ENCODE assay signal across 24 cellular contexts in the genomic region with DNA sequence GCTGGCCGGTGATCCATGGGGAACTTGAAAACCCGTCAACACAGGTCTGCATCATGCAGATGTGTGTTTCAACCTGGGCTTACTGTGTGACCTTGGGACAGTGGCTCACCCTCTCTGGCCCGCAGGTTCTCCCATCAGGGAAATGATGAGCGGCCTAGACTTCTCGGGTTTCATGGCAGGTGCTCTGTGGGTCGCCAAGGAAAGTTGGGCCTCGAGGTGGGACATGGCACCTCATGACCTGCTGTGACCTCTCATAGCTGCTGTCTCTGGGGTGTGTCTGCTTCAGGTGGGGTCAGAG. TPM values are rescaled to one million over a fixed set of nuclear protein-coding genes. Genes with fewer than 3 reads are reported as not detected.
A peak's percentile ranks its signal among the peaks of the same experiment; 100 is the strongest.
DNase-seq lines count a peak whose midpoint lies in the region; ATAC-seq, FAIRE-seq and TF ChIP-seq lines count a peak whose summit lies in the region.
"Had no signal": no experiment of that assay in that cellular context is flagged by ENCODE, and none has a peak within 500 bp of the region (broad histone marks: within the 10 kb centered on the region; RNA-seq: fewer than 3 reads in every experiment).

No MANE protein-coding gene starts in this region.

- H3K27me3 ChIP-seq in SK-N-SH (ENCODE audit: insufficient read depth) (peaks cover 14% of the 10 kb centered on the region; the same call in 1 of the 2 replicates), MM.1S (replicated peaks; ENCODE audit: insufficient read depth, low read length) (peaks cover 91% of the 10 kb centered on the region)

- POLR2A ChIA-PET in SK-N-SH (lab: Yijun Ruan, JAX), result no interaction called here

- H3K4me1 Mint-ChIP-seq in stimulated activated memory B cell treated with anti-CD40 and anti-IgM and Interleukin-4, amounts not matched to agents 10 μg/mL and 1 μg/mL and 100 μg/mL, for 72 hours, result peaks cover 6% of the 10 kb centered on the region
- H3K4me1 Mint-ChIP-seq: CD14-positive monocyte; CD8-positive, alpha-beta memory T cell; GM23338 had no signal

- no peak for FAIRE-seq in kidney (lab: Jason Lieb, UNC)
- FAIRE-seq: A204.1, GM12891, GM18507 had no signal

- intact Hi-C loops in kidney (cut with DNase I), result no loop called here

- TF ChIP-seq CTCF in SK-N-SH (IDR thresholded peaks at IDR 0.05) (no peak), MM.1S (IDR thresholded peaks at IDR 0.05; ENCODE audit: low read length) (no peak), kidney (IDR thresholded peaks at IDR 0.05; ENCODE audit: borderline replicate concordance, extremely low read depth, insufficient read depth) (no peak)

- no peak for ATAC-seq in SK-N-SH treated with all-trans-retinoic acid at 6 μM for 48 hours
- no peak for ATAC-seq in stimulated activated memory B cell treated with anti-CD40 and anti-IgM and Interleukin-4, amounts not matched to agents 10 μg/mL and 1 μg/mL and 100 μg/mL, for 72 hours
- no peak for ATAC-seq in HG02610 (IDR thresholded peaks at IDR 0.05; ENCODE audit: unreplicated experiment)
- ATAC-seq: GM23338, HCT116 had no signal

- no peaks in the 10 kb centered on the region for H3K4me1 ChIP-seq in SK-N-SH (ENCODE audit: control insufficient read depth in 1 of 2, insufficient read depth in 2 of 2, low read depth in 1 of 2, low read length in 1 of 2)
- no peaks in the 10 kb centered on the region for H3K4me1 ChIP-seq in MM.1S (ENCODE audit: low read length)
- H3K4me1 ChIP-seq in kidney (ENCODE audit: control insufficient read depth in 1 of 2, insufficient read depth in 1 of 2, low read depth in 1 of 2, low read length in 2 of 2), result no peaks in the 10 kb centered on the region
- H3K4me1 ChIP-seq: BE2C had no signal

- no peak overlapping the region for H3K27ac Mint-ChIP-seq in stimulated activated memory B cell treated with anti-CD40 and anti-IgM and Interleukin-4, amounts not matched to agents 10 μg/mL and 1 μg/mL and 100 μg/mL, for 72 hours
- H3K27ac Mint-ChIP-seq: CD4-positive, alpha-beta T cell; CD8-positive, alpha-beta memory T cell; GM23338; H9; HFFc6 had no signal

- peaks cover 7% of the 10 kb centered on the region for H3F3A ChIP-seq in SK-N-SH (replicated peaks; ENCODE audit: insufficient read depth)
- no peaks in the 10 kb centered on the region for H3F3A ChIP-seq in MM.1S (ENCODE audit: insufficient read depth, low read length)

- CTCF ChIA-PET in SK-N-SH (lab: Yijun Ruan, JAX), result interaction anchor here (1.5 kb wide), 1 partner anchor 157 kb away, joined by 7 read pairs; no protein-coding TSS in a partner anchor

- H2AFZ ChIP-seq in SK-N-SH (ENCODE audit: low read depth) (no peak overlapping the region), MM.1S (ENCODE audit: low read length) (0 out of 2 replicates have a peak overlapping the region, but pooled peaks have one; percentile 9)
- H2AFZ ChIP-seq: GM23338 had no signal

- WGBS in SK-N-SH (ENCODE audit: low lambda C conversion rate), result 63% methylated on average over 3 of the region's 7 CpGs

- no peak for TF ChIP-seq EP300 in SK-N-SH (IDR thresholded peaks at IDR 0.05; ENCODE audit: borderline replicate concordance in 1 of 2, low read depth in 1 of 2, low read length in 1 of 2)

- H3K9ac ChIP-seq in SK-N-SH, result no peak overlapping the region
- H3K9ac ChIP-seq in MM.1S (ENCODE audit: low read length), result no peak overlapping the region
- no peak overlapping the region for H3K9ac ChIP-seq in kidney (ENCODE audit: low read length in 2 of 2)
- H3K9ac ChIP-seq: BLaER1 treated with 17β-estradiol and CSF1 and Interleukin-3, amounts not matched to agents 10 nM and 100 nM had no signal

- H3K9me2 ChIP-seq in SK-N-SH, result no peaks in the 10 kb centered on the region
- H3K9me2 ChIP-seq in MM.1S (replicated peaks; ENCODE audit: insufficient read depth, low read length), result no peaks in the 10 kb centered on the region

- no peak overlapping the region for H3K4me2 ChIP-seq in SK-N-SH
- H3K4me2 ChIP-seq in MM.1S (ENCODE audit: low read depth, low read length), result peak overlapping the region; percentile 61
- H3K4me2 ChIP-seq: BLaER1 treated with 17β-estradiol and CSF1 and Interleukin-3, amounts not matched to agents 10 nM and 100 nM; GM23338 had no signal

- peaks cover 2% of the 10 kb centered on the region for H3K9me3 Mint-ChIP-seq in stimulated activated memory B cell treated with anti-CD40 and anti-IgM and Interleukin-4, amounts not matched to agents 10 μg/mL and 1 μg/mL and 100 μg/mL, for 72 hours
- H3K9me3 Mint-ChIP-seq: CD14-positive monocyte; CD4-positive, alpha-beta T cell; CD8-positive, alpha-beta memory T cell; GM23338; H9; HFFc6 had no signal

- H4K20me1 ChIP-seq in SK-N-SH (ENCODE audit: insufficient read depth) (0 out of 2 replicates have a peak, but pooled peaks cover 3% of the 10 kb centered on the region), MM.1S (ENCODE audit: insufficient read depth, low read length) (no peaks in the 10 kb centered on the region)

- H3K4me3 ChIP-seq in SK-N-SH (ENCODE audit: low read depth in 2 of 2, low read length in 1 of 2) (no peak overlapping the region), MM.1S (ENCODE audit: low read length) (peak overlapping the region; percentile 42; the same call in 1 of the 2 replicates), kidney (ENCODE audit: low read length in 2 of 2) (no peak overlapping the region)
- H3K4me3 ChIP-seq: BLaER1 treated with 17β-estradiol and CSF1 and Interleukin-3, amounts not matched to agents 10 nM and 100 nM; GM23338 had no signal

- H3K36me3 ChIP-seq in SK-N-SH (replicated peaks in 1 of 2; ENCODE audit: control insufficient read depth in 1 of 2, insufficient read depth in 2 of 2, low read length in 1 of 2) (no peaks in the 10 kb centered on the region), MM.1S (replicated peaks; ENCODE audit: insufficient read depth, low read length) (no peaks in the 10 kb centered on the region), kidney (ENCODE audit: control insufficient read depth in 1 of 2, insufficient read depth in 2 of 2, low read length in 2 of 2) (no peaks in the 10 kb centered on the region)
- H3K36me3 ChIP-seq: BE2C; BLaER1 treated with 17β-estradiol and CSF1 and Interleukin-3, amounts not matched to agents 10 nM and 100 nM had no signal

- H3K27me3 Mint-ChIP-seq in stimulated activated memory B cell treated with anti-CD40 and anti-IgM and Interleukin-4, amounts not matched to agents 10 μg/mL and 1 μg/mL and 100 μg/mL, for 72 hours, result peaks cover 60% of the 10 kb centered on the region

- H3K4me3 Mint-ChIP-seq in stimulated activated memory B cell treated with anti-CD40 and anti-IgM and Interleukin-4, amounts not matched to agents 10 μg/mL and 1 μg/mL and 100 μg/mL, for 72 hours, result no peak overlapping the region
- H3K4me3 Mint-ChIP-seq: CD14-positive monocyte; CD4-positive, alpha-beta T cell; CD8-positive, alpha-beta memory T cell; GM23338; H9; HFFc6 had no signal

- DNase-seq in SK-N-SH (peak; percentile 22), MM.1S (no peak), kidney (peak; percentile 32)
- DNase-seq: ACHN; AML-193; BE2C; CD4-positive, alpha-beta T cell; CD8-positive, alpha-beta memory T cell; DMS53; DMS79 treated with DMSO at 0.1 percent for 48 hours; GF-D8; H9; HFFc6 had no signal

- no peak overlapping the region for H3K27ac ChIP-seq in SK-N-SH (ENCODE audit: low read depth in 2 of 2, low read length in 1 of 2)
- H3K27ac ChIP-seq in MM.1S (ENCODE audit: low read length), result no peak overlapping the region
- no peak overlapping the region for H3K27ac ChIP-seq in kidney (ENCODE audit: low read depth in 2 of 2, low read length in 2 of 2)
- H3K27ac ChIP-seq: 22Rv1; BLaER1 treated with 17β-estradiol and CSF1 and Interleukin-3, amounts not matched to agents 10 nM and 100 nM had no signal

- peaks cover 5% of the 10 kb centered on the region for H3K36me3 Mint-ChIP-seq in stimulated activated memory B cell treated with anti-CD40 and anti-IgM and Interleukin-4, amounts not matched to agents 10 μg/mL and 1 μg/mL and 100 μg/mL, for 72 hours
- H3K36me3 Mint-ChIP-seq: CD14-positive monocyte; CD8-positive, alpha-beta memory T cell had no signal

- no peaks in the 10 kb centered on the region for H3K79me2 ChIP-seq in SK-N-SH (ENCODE audit: insufficient read depth)
- no peaks in the 10 kb centered on the region for H3K79me2 ChIP-seq in MM.1S (ENCODE audit: low read length)

- H3K9me3 ChIP-seq in SK-N-SH (no peaks in the 10 kb centered on the region), MM.1S (replicated peaks; ENCODE audit: insufficient read depth, low read length) (no peaks in the 10 kb centered on the region), kidney (ENCODE audit: control insufficient read depth in 1 of 2, low read length in 2 of 2) (no peaks in the 10 kb centered on the region)
- H3K9me3 ChIP-seq: BE2C; BLaER1 treated with 17β-estradiol and CSF1 and Interleukin-3, amounts not matched to agents 10 nM and 100 nM had no signal

- TF ChIP-seq RAD21 in SK-N-SH (IDR thresholded peaks at IDR 0.05; ENCODE audit: low read length), result no peak

TF ChIP-seq in SK-N-SH, 30 proteins besides CTCF, POLR2A, EP300 and RAD21 (continues in another document):
- TF ChIP-seq, protein P1, sequence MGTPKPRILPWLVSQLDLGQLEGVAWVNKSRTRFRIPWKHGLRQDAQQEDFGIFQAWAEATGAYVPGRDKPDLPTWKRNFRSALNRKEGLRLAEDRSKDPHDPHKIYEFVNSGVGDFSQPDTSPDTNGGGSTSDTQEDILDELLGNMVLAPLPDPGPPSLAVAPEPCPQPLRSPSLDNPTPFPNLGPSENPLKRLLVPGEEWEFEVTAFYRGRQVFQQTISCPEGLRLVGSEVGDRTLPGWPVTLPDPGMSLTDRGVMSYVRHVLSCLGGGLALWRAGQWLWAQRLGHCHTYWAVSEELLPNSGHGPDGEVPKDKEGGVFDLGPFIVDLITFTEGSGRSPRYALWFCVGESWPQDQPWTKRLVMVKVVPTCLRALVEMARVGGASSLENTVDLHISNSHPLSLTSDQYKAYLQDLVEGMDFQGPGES (IDR thresholded peaks at IDR 0.05; ENCODE audit: low read depth, low read length), result no peak
- TF ChIP-seq CHD2 (IDR thresholded peaks at IDR 0.05; ENCODE audit: low read length, partially characterized antibody), result no peak
- TF ChIP-seq GABPA (IDR thresholded peaks at IDR 0.05; ENCODE audit: low read depth), result no peak

RNA-seq across cellular contexts. Expression of a gene that starts 50.8 kb away (rescaled TPM):
- 2.6 and 7.2 TPM in 2 replicates for polyA plus RNA-seq in SK-N-SH (2012; rRNA removed)
- polyA plus RNA-seq in SK-N-SH (2012; cell fraction: cytosol; rRNA removed), result 5.7 and 8.1 TPM in 2 replicates
- 13.4 and 14.9 TPM in 2 replicates for polyA plus RNA-seq in SK-N-SH (2012; cell fraction: nucleus; rRNA removed)
- total RNA-seq in kidney, result 173 TPM
- 20.3 TPM for polyA plus RNA-seq in kidney (ENCODE audit: insufficient read depth, low read depth, low replicate concordance)
